2 cellular contexts compared by ENCODE assay signal in the genomic region with DNA sequence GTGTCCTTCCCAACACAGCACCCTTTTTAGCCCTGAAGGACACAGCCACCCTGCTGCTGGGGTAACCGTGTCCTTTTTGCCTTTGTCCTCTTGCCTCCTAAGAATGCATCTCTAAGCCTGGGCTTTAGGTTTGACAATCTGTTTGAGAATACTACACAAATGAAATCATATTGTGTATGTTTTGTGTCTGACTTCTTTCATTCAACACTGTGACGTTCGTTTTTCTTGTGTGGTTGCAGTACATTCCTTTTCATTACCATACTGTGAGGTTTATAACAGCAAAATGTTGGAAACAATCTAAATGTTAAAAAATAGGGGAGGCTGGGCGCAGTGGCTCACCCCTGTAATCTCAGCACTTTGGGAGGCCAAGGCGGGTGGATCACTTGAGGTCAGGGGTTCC.
TF ChIP-seq lines count a peak whose summit lies in the region.

No MANE protein-coding gene starts in this region.

TF ChIP-seq in IMR-90, 13 proteins besides CTCF, POLR2A, EP300 and RAD21:
- TF ChIP-seq, protein P1, sequence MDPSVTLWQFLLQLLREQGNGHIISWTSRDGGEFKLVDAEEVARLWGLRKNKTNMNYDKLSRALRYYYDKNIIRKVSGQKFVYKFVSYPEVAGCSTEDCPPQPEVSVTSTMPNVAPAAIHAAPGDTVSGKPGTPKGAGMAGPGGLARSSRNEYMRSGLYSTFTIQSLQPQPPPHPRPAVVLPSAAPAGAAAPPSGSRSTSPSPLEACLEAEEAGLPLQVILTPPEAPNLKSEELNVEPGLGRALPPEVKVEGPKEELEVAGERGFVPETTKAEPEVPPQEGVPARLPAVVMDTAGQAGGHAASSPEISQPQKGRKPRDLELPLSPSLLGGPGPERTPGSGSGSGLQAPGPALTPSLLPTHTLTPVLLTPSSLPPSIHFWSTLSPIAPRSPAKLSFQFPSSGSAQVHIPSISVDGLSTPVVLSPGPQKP (IDR thresholded peaks at IDR 0.05; ENCODE audit: borderline replicate concordance, low read depth, low read length), result no peak
- no peak for TF ChIP-seq CHD1 (IDR thresholded peaks at IDR 0.05; ENCODE audit: low read depth, low read length)
- TF ChIP-seq BHLHE40 (IDR thresholded peaks at IDR 0.05; ENCODE audit: low read depth, low read length), result no peak
- no peak for TF ChIP-seq CEBPB (IDR thresholded peaks at IDR 0.05; ENCODE audit: low read depth, low read length)
- no peak for TF ChIP-seq RFX5 (IDR thresholded peaks at IDR 0.05; ENCODE audit: low read depth, low read length)
- no peak for TF ChIP-seq RCOR1 (IDR thresholded peaks at IDR 0.05; ENCODE audit: insufficient replicate concordance, low read length)
- TF ChIP-seq MAZ (IDR thresholded peaks at IDR 0.05; ENCODE audit: borderline replicate concordance, low read depth, low read length), result no peak
- TF ChIP-seq MXI1 (IDR thresholded peaks at IDR 0.05; ENCODE audit: borderline replicate concordance, low read depth, low read length), result no peak
- no peak for TF ChIP-seq MAFK (IDR thresholded peaks at IDR 0.05; ENCODE audit: low read depth, low read length)
- TF ChIP-seq, protein P2, sequence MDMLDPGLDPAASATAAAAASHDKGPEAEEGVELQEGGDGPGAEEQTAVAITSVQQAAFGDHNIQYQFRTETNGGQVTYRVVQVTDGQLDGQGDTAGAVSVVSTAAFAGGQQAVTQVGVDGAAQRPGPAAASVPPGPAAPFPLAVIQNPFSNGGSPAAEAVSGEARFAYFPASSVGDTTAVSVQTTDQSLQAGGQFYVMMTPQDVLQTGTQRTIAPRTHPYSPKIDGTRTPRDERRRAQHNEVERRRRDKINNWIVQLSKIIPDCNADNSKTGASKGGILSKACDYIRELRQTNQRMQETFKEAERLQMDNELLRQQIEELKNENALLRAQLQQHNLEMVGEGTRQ (IDR thresholded peaks at IDR 0.05; ENCODE audit: low read depth, low read length), result no peak
- TF ChIP-seq SMC3 (IDR thresholded peaks at IDR 0.05; ENCODE audit: low read depth, low read length), result no peak
- no peak for TF ChIP-seq NFE2L2 (IDR thresholded peaks at IDR 0.05; ENCODE audit: low read depth, low read length)
TF ChIP-seq in IMR-90: peak in this region for 0.

TF ChIP-seq in WTC11, 78 proteins besides CTCF, POLR2A, EP300 and RAD21:
- TF ChIP-seq, protein P3, sequence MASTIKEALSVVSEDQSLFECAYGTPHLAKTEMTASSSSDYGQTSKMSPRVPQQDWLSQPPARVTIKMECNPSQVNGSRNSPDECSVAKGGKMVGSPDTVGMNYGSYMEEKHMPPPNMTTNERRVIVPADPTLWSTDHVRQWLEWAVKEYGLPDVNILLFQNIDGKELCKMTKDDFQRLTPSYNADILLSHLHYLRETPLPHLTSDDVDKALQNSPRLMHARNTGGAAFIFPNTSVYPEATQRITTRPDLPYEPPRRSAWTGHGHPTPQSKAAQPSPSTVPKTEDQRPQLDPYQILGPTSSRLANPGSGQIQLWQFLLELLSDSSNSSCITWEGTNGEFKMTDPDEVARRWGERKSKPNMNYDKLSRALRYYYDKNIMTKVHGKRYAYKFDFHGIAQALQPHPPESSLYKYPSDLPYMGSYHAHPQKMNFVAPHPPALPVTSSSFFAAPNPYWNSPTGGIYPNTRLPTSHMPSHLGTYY (CRISPR knock-in tag; IDR thresholded peaks at IDR 0.05), result no peak
- TF ChIP-seq, protein P4, sequence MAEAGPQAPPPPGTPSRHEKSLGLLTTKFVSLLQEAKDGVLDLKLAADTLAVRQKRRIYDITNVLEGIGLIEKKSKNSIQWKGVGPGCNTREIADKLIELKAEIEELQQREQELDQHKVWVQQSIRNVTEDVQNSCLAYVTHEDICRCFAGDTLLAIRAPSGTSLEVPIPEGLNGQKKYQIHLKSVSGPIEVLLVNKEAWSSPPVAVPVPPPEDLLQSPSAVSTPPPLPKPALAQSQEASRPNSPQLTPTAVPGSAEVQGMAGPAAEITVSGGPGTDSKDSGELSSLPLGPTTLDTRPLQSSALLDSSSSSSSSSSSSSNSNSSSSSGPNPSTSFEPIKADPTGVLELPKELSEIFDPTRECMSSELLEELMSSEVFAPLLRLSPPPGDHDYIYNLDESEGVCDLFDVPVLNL (CRISPR knock-in tag; IDR thresholded peaks at IDR 0.05; ENCODE audit: borderline replicate concordance, low read depth), result no peak
- TF ChIP-seq, protein P5, sequence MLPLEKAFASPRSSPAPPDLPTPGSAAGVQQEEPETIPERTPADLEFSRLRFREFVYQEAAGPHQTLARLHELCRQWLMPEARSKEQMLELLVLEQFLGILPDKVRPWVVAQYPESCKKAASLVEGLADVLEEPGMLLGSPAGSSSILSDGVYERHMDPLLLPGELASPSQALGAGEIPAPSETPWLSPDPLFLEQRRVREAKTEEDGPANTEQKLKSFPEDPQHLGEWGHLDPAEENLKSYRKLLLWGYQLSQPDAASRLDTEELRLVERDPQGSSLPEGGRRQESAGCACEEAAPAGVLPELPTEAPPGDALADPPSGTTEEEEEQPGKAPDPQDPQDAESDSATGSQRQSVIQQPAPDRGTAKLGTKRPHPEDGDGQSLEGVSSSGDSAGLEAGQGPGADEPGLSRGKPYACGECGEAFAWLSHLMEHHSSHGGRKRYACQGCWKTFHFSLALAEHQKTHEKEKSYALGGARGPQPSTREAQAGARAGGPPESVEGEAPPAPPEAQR (CRISPR knock-in tag; IDR thresholded peaks at IDR 0.05), result no peak
- no peak for TF ChIP-seq CREB1 (CRISPR knock-in tag; IDR thresholded peaks at IDR 0.05)
- TF ChIP-seq, protein P6, sequence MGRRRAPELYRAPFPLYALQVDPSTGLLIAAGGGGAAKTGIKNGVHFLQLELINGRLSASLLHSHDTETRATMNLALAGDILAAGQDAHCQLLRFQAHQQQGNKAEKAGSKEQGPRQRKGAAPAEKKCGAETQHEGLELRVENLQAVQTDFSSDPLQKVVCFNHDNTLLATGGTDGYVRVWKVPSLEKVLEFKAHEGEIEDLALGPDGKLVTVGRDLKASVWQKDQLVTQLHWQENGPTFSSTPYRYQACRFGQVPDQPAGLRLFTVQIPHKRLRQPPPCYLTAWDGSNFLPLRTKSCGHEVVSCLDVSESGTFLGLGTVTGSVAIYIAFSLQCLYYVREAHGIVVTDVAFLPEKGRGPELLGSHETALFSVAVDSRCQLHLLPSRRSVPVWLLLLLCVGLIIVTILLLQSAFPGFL (CRISPR knock-in tag; IDR thresholded peaks at IDR 0.05; ENCODE audit: borderline replicate concordance), result no peak
- no peak for TF ChIP-seq GABPB1 (CRISPR knock-in tag; IDR thresholded peaks at IDR 0.05)
- TF ChIP-seq, protein P7, sequence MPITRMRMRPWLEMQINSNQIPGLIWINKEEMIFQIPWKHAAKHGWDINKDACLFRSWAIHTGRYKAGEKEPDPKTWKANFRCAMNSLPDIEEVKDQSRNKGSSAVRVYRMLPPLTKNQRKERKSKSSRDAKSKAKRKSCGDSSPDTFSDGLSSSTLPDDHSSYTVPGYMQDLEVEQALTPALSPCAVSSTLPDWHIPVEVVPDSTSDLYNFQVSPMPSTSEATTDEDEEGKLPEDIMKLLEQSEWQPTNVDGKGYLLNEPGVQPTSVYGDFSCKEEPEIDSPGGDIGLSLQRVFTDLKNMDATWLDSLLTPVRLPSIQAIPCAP (CRISPR knock-in tag; IDR thresholded peaks at IDR 0.05), result no peak
- TF ChIP-seq FOXK1 (CRISPR knock-in tag; IDR thresholded peaks at IDR 0.05), result no peak
- no peak for TF ChIP-seq GRHL2 (CRISPR knock-in tag; IDR thresholded peaks at IDR 0.05; ENCODE audit: insufficient replicate concordance, severe bottlenecking)
- no peak for TF ChIP-seq RORB (CRISPR knock-in tag; IDR thresholded peaks at IDR 0.05)
TF ChIP-seq in WTC11: peak in this region for 0.
